In genomic region chr22:46723882-46724281, GRCh38 we compare ENCODE assay signal across 2 cellular contexts.
TF ChIP-seq lines count a peak whose summit lies in the region.

No MANE protein-coding gene starts in this region.

TF ChIP-seq in HEK293, 187 proteins besides CTCF, POLR2A, EP300 and RAD21:
- TF ChIP-seq ZFHX2 (tag by site-specific recombination; conservative IDR thresholded peaks at IDR 0.05) = peak; percentile 63
- TF ChIP-seq ZNF621 (tag by site-specific recombination; IDR thresholded peaks at IDR 0.05) = no peak
- no peak for TF ChIP-seq ZNF214 (tag by site-specific recombination; IDR thresholded peaks at IDR 0.05; ENCODE audit: borderline replicate concordance)
- TF ChIP-seq EGR2 (tag by site-specific recombination; IDR thresholded peaks at IDR 0.05; ENCODE audit: low read depth) = peak; percentile 92

TF ChIP-seq in HepG2, 621 proteins besides CTCF, POLR2A, EP300 and RAD21:
- TF ChIP-seq, protein P1, sequence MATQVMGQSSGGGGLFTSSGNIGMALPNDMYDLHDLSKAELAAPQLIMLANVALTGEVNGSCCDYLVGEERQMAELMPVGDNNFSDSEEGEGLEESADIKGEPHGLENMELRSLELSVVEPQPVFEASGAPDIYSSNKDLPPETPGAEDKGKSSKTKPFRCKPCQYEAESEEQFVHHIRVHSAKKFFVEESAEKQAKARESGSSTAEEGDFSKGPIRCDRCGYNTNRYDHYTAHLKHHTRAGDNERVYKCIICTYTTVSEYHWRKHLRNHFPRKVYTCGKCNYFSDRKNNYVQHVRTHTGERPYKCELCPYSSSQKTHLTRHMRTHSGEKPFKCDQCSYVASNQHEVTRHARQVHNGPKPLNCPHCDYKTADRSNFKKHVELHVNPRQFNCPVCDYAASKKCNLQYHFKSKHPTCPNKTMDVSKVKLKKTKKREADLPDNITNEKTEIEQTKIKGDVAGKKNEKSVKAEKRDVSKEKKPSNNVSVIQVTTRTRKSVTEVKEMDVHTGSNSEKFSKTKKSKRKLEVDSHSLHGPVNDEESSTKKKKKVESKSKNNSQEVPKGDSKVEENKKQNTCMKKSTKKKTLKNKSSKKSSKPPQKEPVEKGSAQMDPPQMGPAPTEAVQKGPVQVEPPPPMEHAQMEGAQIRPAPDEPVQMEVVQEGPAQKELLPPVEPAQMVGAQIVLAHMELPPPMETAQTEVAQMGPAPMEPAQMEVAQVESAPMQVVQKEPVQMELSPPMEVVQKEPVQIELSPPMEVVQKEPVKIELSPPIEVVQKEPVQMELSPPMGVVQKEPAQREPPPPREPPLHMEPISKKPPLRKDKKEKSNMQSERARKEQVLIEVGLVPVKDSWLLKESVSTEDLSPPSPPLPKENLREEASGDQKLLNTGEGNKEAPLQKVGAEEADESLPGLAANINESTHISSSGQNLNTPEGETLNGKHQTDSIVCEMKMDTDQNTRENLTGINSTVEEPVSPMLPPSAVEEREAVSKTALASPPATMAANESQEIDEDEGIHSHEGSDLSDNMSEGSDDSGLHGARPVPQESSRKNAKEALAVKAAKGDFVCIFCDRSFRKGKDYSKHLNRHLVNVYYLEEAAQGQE (IDR thresholded peaks at IDR 0.05; ENCODE audit: borderline replicate concordance in 1 of 2, low read depth in 1 of 2, low read length in 2 of 2) = no peak
- TF ChIP-seq CCAR2 (optimal IDR thresholded peaks at IDR 0.05; ENCODE audit: low read depth, low read length) = no peak
